ENCODE assay signal across 25 cellular contexts in genomic region chr4:10144971-10145370, GRCh38.
"Had no signal": no experiment of that assay in that cellular context is flagged by ENCODE, and none has a peak within 500 bp of the region (broad histone marks: within the 10 kb centered on the region; RNA-seq: fewer than 3 reads in every experiment).

No MANE protein-coding gene starts in this region.

- H3K27ac Mint-ChIP-seq: activated naive CD4-positive, alpha-beta T cell treated with anti-CD3 and anti-CD28 coated beads for 36 hours; activated naive CD8-positive, alpha-beta T cell treated with anti-CD3 and anti-CD28 coated beads for 36 hours; activated T-cell treated with anti-CD3 and anti-CD28 coated beads, Interleukin-2, amount 50 U/mL, for 72 hours; effector memory CD8-positive, alpha-beta T cell; mesothelial cell of epicardium; natural killer cell treated with Interleukin-12 subunit alpha and Interleukin-12 subunit beta and Interleukin-15 and Interleukin-18, amount 100 ng/mL, for 72 hours; T-helper 1 cell treated with Interleukin-12 subunit alpha and Interleukin-12 subunit beta and Interleukin-4 antibody, amounts not matched to agents 30 μg/mL and 1 μg/mL, for 36 hours; WTC11 had no signal

- H3K9me3 Mint-ChIP-seq: activated naive CD4-positive, alpha-beta T cell treated with anti-CD3 and anti-CD28 coated beads for 36 hours; activated naive CD8-positive, alpha-beta T cell treated with anti-CD3 and anti-CD28 coated beads for 36 hours; activated T-cell treated with anti-CD3 and anti-CD28 coated beads, Interleukin-2, amount 50 U/mL, for 72 hours; effector memory CD8-positive, alpha-beta T cell; mesothelial cell of epicardium; natural killer cell treated with Interleukin-12 subunit alpha and Interleukin-12 subunit beta and Interleukin-15 and Interleukin-18, amount 100 ng/mL, for 72 hours; T-helper 1 cell treated with Interleukin-12 subunit alpha and Interleukin-12 subunit beta and Interleukin-4 antibody, amounts not matched to agents 30 μg/mL and 1 μg/mL, for 36 hours had no signal

- DNase-seq: activated CD4-positive, alpha-beta T cell treated with anti-CD3 and anti-CD28 coated beads, Interleukin-2, amount 50 U/mL, for 4 hours; activated effector memory CD4-positive, alpha-beta T cell treated with Interleukin-2 at 50 U/mL for 16 hours; activated naive CD4-positive, alpha-beta T cell treated with anti-CD3 and anti-CD28 coated beads for 36 hours; activated naive CD8-positive, alpha-beta T cell treated with anti-CD3 and anti-CD28 coated beads for 36 hours; activated T-cell treated with anti-CD3 and anti-CD28 coated beads for 4 hours; activated T-cell treated with anti-CD3 and anti-CD28 coated beads, Interleukin-2, amount 50 U/mL, for 72 hours; adrenal gland; aorta; body of pancreas; colonic mucosa; effector memory CD8-positive, alpha-beta T cell; foreskin melanocyte; heart right ventricle; kidney glomerular epithelial cell; left ventricle myocardium superior; stimulated activated CD4-positive, alpha-beta T cell treated with anti-CD3 and anti-CD28 coated beads, Interleukin-15, amount 100 ng/mL, for 24 hours; stimulated activated CD4-positive, alpha-beta T cell treated with anti-CD3 and anti-CD28 coated beads, Interleukin-2, amount 100 ng/mL, for 24 hours; stimulated activated naive CD8-positive, alpha-beta T cell treated with anti-CD3 and anti-CD28 coated beads, Interleukin-15, Interleukin-2, amounts not matched to agents 100 U/mL and 50 U/mL, for 24 hours; T1000; testis; transverse colon had no signal

- H3K36me3 Mint-ChIP-seq: activated naive CD8-positive, alpha-beta T cell treated with anti-CD3 and anti-CD28 coated beads for 36 hours; mesothelial cell of epicardium; natural killer cell treated with Interleukin-12 subunit alpha and Interleukin-12 subunit beta and Interleukin-15 and Interleukin-18, amount 100 ng/mL, for 72 hours; WTC11 had no signal

- ATAC-seq: activated T-cell treated with anti-CD3 and anti-CD28 coated beads, Interleukin-2, amount 50 U/mL, for 72 hours; body of pancreas; effector memory CD8-positive, alpha-beta T cell; heart right ventricle; left ventricle myocardium superior; natural killer cell treated with Interleukin-12 subunit alpha and Interleukin-12 subunit beta and Interleukin-15 and Interleukin-18, amount 100 ng/mL, for 72 hours; stimulated activated naive CD8-positive, alpha-beta T cell treated with anti-CD3 and anti-CD28 coated beads, Interleukin-15, Interleukin-2, amounts not matched to agents 100 U/mL and 50 U/mL, for 24 hours; WTC11 had no signal

- H3K4me3 Mint-ChIP-seq: activated naive CD4-positive, alpha-beta T cell treated with anti-CD3 and anti-CD28 coated beads for 36 hours; activated naive CD8-positive, alpha-beta T cell treated with anti-CD3 and anti-CD28 coated beads for 36 hours; activated T-cell treated with anti-CD3 and anti-CD28 coated beads, Interleukin-2, amount 50 U/mL, for 72 hours; effector memory CD8-positive, alpha-beta T cell; mesothelial cell of epicardium; natural killer cell treated with Interleukin-12 subunit alpha and Interleukin-12 subunit beta and Interleukin-15 and Interleukin-18, amount 100 ng/mL, for 72 hours; T-helper 1 cell treated with Interleukin-12 subunit alpha and Interleukin-12 subunit beta and Interleukin-4 antibody, amounts not matched to agents 30 μg/mL and 1 μg/mL, for 36 hours; WTC11 had no signal

- H3K27me3 Mint-ChIP-seq: activated naive CD8-positive, alpha-beta T cell treated with anti-CD3 and anti-CD28 coated beads for 36 hours had no signal

- H3K4me1 Mint-ChIP-seq: activated naive CD8-positive, alpha-beta T cell treated with anti-CD3 and anti-CD28 coated beads for 36 hours; mesothelial cell of epicardium had no signal
